1 cellular context compared by ENCODE assay signal in the genomic region with DNA sequence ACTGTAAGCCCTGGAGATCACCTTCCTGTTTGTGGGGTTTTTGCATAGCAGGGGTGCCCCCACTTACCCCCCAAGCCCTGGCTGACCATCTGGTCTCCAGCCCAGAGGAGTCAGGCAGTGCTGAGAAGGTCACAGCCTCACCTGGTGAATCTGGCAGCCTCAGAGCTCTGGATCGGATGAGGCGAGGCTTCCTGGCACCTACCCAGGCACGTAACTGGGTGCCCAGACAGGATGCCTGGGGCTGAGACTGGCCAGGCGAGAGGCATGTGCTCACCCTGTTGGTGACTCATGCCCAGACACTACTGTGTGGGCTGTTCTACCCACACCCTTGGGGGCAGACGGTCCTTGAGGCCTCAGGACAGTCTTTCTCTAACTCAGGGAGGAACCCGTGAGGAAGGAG.
TF ChIP-seq lines count a peak whose summit lies in the region.

No MANE protein-coding gene starts in this region.

TF ChIP-seq in HEK293, 187 proteins besides CTCF, POLR2A, EP300 and RAD21 (continued from another document and continues in another):
- TF ChIP-seq, protein P1, sequence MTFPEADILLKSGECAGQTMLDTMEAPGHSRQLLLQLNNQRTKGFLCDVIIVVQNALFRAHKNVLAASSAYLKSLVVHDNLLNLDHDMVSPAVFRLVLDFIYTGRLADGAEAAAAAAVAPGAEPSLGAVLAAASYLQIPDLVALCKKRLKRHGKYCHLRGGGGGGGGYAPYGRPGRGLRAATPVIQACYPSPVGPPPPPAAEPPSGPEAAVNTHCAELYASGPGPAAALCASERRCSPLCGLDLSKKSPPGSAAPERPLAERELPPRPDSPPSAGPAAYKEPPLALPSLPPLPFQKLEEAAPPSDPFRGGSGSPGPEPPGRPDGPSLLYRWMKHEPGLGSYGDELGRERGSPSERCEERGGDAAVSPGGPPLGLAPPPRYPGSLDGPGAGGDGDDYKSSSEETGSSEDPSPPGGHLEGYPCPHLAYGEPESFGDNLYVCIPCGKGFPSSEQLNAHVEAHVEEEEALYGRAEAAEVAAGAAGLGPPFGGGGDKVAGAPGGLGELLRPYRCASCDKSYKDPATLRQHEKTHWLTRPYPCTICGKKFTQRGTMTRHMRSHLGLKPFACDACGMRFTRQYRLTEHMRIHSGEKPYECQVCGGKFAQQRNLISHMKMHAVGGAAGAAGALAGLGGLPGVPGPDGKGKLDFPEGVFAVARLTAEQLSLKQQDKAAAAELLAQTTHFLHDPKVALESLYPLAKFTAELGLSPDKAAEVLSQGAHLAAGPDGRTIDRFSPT (tag by site-specific recombination; IDR thresholded peaks at IDR 0.05): peak; percentile 68; the same call in 1 of the 2 replicates
- TF ChIP-seq ZNF391 (tag by site-specific recombination; IDR thresholded peaks at IDR 0.05; ENCODE audit: borderline replicate concordance, low read depth): peak; percentile 21; the same call in 1 of the 2 replicates
- TF ChIP-seq ZFHX2 (tag by site-specific recombination; conservative IDR thresholded peaks at IDR 0.05): peak; percentile 98
- TF ChIP-seq ZNF561 (tag by site-specific recombination; IDR thresholded peaks at IDR 0.05; ENCODE audit: borderline replicate concordance): no peak
- TF ChIP-seq, protein P2, sequence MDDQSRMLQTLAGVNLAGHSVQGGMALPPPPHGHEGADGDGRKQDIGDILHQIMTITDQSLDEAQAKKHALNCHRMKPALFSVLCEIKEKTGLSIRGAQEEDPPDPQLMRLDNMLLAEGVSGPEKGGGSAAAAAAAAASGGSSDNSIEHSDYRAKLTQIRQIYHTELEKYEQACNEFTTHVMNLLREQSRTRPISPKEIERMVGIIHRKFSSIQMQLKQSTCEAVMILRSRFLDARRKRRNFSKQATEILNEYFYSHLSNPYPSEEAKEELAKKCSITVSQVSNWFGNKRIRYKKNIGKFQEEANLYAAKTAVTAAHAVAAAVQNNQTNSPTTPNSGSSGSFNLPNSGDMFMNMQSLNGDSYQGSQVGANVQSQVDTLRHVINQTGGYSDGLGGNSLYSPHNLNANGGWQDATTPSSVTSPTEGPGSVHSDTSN (CRISPR knock-in tag; IDR thresholded peaks at IDR 0.05): no peak
- no peak for TF ChIP-seq ZNF48 (tag by site-specific recombination; IDR thresholded peaks at IDR 0.05)
- TF ChIP-seq, protein P3, sequence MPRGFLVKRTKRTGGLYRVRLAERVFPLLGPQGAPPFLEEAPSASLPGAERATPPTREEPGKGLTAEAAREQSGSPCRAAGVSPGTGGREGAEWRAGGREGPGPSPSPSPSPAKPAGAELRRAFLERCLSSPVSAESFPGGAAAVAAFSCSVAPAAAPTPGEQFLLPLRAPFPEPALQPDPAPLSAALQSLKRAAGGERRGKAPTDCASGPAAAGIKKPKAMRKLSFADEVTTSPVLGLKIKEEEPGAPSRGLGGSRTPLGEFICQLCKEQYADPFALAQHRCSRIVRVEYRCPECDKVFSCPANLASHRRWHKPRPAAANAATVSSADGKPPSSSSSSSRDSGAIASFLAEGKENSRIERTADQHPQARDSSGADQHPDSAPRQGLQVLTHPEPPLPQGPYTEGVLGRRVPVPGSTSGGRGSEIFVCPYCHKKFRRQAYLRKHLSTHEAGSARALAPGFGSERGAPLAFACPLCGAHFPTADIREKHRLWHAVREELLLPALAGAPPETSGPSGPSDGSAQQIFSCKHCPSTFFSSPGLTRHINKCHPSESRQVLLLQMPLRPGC (tag by site-specific recombination; IDR thresholded peaks at IDR 0.05): peak; percentile 31; the same call in 1 of the 2 replicates
- TF ChIP-seq, protein P4, sequence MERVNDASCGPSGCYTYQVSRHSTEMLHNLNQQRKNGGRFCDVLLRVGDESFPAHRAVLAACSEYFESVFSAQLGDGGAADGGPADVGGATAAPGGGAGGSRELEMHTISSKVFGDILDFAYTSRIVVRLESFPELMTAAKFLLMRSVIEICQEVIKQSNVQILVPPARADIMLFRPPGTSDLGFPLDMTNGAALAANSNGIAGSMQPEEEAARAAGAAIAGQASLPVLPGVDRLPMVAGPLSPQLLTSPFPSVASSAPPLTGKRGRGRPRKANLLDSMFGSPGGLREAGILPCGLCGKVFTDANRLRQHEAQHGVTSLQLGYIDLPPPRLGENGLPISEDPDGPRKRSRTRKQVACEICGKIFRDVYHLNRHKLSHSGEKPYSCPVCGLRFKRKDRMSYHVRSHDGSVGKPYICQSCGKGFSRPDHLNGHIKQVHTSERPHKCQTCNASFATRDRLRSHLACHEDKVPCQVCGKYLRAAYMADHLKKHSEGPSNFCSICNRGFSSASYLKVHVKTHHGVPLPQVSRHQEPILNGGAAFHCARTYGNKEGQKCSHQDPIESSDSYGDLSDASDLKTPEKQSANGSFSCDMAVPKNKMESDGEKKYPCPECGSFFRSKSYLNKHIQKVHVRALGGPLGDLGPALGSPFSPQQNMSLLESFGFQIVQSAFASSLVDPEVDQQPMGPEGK (tag by site-specific recombination; IDR thresholded peaks at IDR 0.05): peak; percentile 83
- TF ChIP-seq, protein P5, sequence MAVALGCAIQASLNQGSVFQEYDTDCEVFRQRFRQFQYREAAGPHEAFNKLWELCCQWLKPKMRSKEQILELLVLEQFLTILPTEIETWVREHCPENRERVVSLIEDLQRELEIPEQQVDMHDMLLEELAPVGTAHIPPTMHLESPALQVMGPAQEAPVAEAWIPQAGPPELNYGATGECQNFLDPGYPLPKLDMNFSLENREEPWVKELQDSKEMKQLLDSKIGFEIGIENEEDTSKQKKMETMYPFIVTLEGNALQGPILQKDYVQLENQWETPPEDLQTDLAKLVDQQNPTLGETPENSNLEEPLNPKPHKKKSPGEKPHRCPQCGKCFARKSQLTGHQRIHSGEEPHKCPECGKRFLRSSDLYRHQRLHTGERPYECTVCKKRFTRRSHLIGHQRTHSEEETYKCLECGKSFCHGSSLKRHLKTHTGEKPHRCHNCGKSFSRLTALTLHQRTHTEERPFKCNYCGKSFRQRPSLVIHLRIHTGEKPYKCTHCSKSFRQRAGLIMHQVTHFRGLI (tag by site-specific recombination; IDR thresholded peaks at IDR 0.05): no peak
- TF ChIP-seq, protein P6, sequence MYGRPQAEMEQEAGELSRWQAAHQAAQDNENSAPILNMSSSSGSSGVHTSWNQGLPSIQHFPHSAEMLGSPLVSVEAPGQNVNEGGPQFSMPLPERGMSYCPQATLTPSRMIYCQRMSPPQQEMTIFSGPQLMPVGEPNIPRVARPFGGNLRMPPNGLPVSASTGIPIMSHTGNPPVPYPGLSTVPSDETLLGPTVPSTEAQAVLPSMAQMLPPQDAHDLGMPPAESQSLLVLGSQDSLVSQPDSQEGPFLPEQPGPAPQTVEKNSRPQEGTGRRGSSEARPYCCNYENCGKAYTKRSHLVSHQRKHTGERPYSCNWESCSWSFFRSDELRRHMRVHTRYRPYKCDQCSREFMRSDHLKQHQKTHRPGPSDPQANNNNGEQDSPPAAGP (tag by site-specific recombination; IDR thresholded peaks at IDR 0.05): peak; percentile 55; the same call in 1 of the 2 replicates
- peak; percentile 64; the same call in 1 of the 2 replicates for TF ChIP-seq SCRT2 (tag by site-specific recombination; IDR thresholded peaks at IDR 0.05)
- peak; percentile 83; the same call in 1 of the 2 replicates for TF ChIP-seq GLIS2 (tag by site-specific recombination; IDR thresholded peaks at IDR 0.05)
- TF ChIP-seq ZNF426 (tag by site-specific recombination; IDR thresholded peaks at IDR 0.05): no peak
- TF ChIP-seq ZNF302 (tag by site-specific recombination; IDR thresholded peaks at IDR 0.05; ENCODE audit: low read depth): no peak
- TF ChIP-seq ZBTB48 (tag by site-specific recombination; IDR thresholded peaks at IDR 0.05): peak; percentile 19; the same call in 1 of the 2 replicates
- peak; percentile 51; the same call in 1 of the 2 replicates for TF ChIP-seq ZNF600 (tag by site-specific recombination; IDR thresholded peaks at IDR 0.05)
- no peak for TF ChIP-seq ZNF146 (tag by site-specific recombination; IDR thresholded peaks at IDR 0.05)
- TF ChIP-seq ZNF341 (tag by site-specific recombination; IDR thresholded peaks at IDR 0.05; ENCODE audit: low read depth): peak; percentile 66
- TF ChIP-seq ZNF335 (tag by site-specific recombination; conservative IDR thresholded peaks at IDR 0.05): peak; percentile 73
- 0 out of 2 replicates have a peak, but pooled peaks have one; percentile 19 for TF ChIP-seq ZBTB20 (tag by site-specific recombination; IDR thresholded peaks at IDR 0.05)
- TF ChIP-seq ZNF138 (tag by site-specific recombination; IDR thresholded peaks at IDR 0.05; ENCODE audit: borderline replicate concordance): no peak
- TF ChIP-seq, protein P7, sequence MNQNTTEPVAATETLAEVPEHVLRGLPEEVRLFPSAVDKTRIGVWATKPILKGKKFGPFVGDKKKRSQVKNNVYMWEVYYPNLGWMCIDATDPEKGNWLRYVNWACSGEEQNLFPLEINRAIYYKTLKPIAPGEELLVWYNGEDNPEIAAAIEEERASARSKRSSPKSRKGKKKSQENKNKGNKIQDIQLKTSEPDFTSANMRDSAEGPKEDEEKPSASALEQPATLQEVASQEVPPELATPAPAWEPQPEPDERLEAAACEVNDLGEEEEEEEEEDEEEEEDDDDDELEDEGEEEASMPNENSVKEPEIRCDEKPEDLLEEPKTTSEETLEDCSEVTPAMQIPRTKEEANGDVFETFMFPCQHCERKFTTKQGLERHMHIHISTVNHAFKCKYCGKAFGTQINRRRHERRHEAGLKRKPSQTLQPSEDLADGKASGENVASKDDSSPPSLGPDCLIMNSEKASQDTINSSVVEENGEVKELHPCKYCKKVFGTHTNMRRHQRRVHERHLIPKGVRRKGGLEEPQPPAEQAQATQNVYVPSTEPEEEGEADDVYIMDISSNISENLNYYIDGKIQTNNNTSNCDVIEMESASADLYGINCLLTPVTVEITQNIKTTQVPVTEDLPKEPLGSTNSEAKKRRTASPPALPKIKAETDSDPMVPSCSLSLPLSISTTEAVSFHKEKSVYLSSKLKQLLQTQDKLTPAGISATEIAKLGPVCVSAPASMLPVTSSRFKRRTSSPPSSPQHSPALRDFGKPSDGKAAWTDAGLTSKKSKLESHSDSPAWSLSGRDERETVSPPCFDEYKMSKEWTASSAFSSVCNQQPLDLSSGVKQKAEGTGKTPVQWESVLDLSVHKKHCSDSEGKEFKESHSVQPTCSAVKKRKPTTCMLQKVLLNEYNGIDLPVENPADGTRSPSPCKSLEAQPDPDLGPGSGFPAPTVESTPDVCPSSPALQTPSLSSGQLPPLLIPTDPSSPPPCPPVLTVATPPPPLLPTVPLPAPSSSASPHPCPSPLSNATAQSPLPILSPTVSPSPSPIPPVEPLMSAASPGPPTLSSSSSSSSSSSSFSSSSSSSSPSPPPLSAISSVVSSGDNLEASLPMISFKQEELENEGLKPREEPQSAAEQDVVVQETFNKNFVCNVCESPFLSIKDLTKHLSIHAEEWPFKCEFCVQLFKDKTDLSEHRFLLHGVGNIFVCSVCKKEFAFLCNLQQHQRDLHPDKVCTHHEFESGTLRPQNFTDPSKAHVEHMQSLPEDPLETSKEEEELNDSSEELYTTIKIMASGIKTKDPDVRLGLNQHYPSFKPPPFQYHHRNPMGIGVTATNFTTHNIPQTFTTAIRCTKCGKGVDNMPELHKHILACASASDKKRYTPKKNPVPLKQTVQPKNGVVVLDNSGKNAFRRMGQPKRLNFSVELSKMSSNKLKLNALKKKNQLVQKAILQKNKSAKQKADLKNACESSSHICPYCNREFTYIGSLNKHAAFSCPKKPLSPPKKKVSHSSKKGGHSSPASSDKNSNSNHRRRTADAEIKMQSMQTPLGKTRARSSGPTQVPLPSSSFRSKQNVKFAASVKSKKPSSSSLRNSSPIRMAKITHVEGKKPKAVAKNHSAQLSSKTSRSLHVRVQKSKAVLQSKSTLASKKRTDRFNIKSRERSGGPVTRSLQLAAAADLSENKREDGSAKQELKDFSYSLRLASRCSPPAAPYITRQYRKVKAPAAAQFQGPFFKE (tag by site-specific recombination; IDR thresholded peaks at IDR 0.05; ENCODE audit: borderline replicate concordance): no peak; the same call in 1 of the 2 replicates
- peak; percentile 94 for TF ChIP-seq GLIS1 (tag by site-specific recombination; IDR thresholded peaks at IDR 0.05)
- TF ChIP-seq, protein P8, sequence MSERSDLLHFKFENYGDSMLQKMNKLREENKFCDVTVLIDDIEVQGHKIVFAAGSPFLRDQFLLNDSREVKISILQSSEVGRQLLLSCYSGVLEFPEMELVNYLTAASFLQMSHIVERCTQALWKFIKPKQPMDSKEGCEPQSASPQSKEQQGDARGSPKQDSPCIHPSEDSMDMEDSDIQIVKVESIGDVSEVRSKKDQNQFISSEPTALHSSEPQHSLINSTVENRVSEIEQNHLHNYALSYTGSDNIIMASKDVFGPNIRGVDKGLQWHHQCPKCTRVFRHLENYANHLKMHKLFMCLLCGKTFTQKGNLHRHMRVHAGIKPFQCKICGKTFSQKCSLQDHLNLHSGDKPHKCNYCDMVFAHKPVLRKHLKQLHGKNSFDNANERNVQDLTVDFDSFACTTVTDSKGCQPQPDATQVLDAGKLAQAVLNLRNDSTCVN (tag by site-specific recombination; optimal IDR thresholded peaks at IDR 0.05): peak; percentile 20
- peak; percentile 80 for TF ChIP-seq ZIC2 (tag by site-specific recombination; IDR thresholded peaks at IDR 0.05)
- TF ChIP-seq KLF8 (tag by site-specific recombination; IDR thresholded peaks at IDR 0.05): peak; percentile 73; the same call in 1 of the 2 replicates
- TF ChIP-seq ZNF10 (tag by site-specific recombination; IDR thresholded peaks at IDR 0.05): peak; percentile 84; the same call in 1 of the 2 replicates
- TF ChIP-seq, protein P9, sequence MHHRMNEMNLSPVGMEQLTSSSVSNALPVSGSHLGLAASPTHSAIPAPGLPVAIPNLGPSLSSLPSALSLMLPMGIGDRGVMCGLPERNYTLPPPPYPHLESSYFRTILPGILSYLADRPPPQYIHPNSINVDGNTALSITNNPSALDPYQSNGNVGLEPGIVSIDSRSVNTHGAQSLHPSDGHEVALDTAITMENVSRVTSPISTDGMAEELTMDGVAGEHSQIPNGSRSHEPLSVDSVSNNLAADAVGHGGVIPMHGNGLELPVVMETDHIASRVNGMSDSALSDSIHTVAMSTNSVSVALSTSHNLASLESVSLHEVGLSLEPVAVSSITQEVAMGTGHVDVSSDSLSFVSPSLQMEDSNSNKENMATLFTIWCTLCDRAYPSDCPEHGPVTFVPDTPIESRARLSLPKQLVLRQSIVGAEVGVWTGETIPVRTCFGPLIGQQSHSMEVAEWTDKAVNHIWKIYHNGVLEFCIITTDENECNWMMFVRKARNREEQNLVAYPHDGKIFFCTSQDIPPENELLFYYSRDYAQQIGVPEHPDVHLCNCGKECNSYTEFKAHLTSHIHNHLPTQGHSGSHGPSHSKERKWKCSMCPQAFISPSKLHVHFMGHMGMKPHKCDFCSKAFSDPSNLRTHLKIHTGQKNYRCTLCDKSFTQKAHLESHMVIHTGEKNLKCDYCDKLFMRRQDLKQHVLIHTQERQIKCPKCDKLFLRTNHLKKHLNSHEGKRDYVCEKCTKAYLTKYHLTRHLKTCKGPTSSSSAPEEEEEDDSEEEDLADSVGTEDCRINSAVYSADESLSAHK (tag by site-specific recombination; IDR thresholded peaks at IDR 0.05): no peak
- TF ChIP-seq ZBTB17 (tag by site-specific recombination; IDR thresholded peaks at IDR 0.05): 0 out of 2 replicates have a peak, but pooled peaks have one; percentile 10
